23 cellular contexts compared by ENCODE assay signal in the genomic region with DNA sequence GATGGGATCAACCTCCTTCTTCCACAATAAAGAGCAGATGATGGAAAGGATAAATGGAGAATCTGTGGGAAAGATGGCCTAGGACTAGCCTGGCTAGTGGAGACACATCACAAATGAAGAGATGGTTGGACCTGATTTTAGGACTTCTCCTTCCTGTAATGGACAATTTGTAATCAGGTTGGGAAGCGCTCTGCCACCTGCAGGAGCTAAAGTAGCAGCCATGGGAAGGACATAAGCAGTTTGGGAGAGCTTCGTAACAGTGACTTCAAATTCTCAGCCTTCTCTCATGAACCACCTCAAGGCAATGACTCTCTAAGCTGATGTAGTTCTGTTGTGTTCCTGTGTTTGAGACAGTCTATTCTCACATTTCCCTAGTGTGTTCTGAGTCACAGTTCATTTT.
"Had no signal": no experiment of that assay in that cellular context is flagged by ENCODE, and none has a peak within 500 bp of the region (broad histone marks: within the 10 kb centered on the region; RNA-seq: fewer than 3 reads in every experiment).

No MANE protein-coding gene starts in this region.

- H3K4me1 Mint-ChIP-seq: stimulated activated effector memory CD8-positive, alpha-beta T cell treated with anti-CD3 and anti-CD28 coated beads, Interleukin-12 subunit alpha, Interleukin-12 subunit beta, amount 100 ng/mL, for 72 hours had no signal

- H3K27me3 ChIP-seq: esophagus muscularis mucosa, hepatocyte, neural progenitor cell, ovary, suprapubic skin, thyroid gland, uterus had no signal

- H3K4me1 ChIP-seq: esophagus muscularis mucosa, thyroid gland, uterus had no signal

- DNase-seq: cerebellar nuclear complex; effector CD4-positive, alpha-beta T cell; head of caudate nucleus; left colon; mammary epithelial cell; mucosa of descending colon; natural killer cell; nucleus accumbens; ovary; right cardiac atrium; stimulated activated CD4-positive, alpha-beta T cell treated with anti-CD3 and anti-CD28 coated beads, Interleukin-4, amount 100 ng/mL, for 1 hour; stimulated activated CD8-positive, alpha-beta memory T cell treated with anti-CD3 and anti-CD28 coated beads, Interleukin-4, amount 100 ng/mL, for 48 hours; stimulated activated naive CD8-positive, alpha-beta T cell treated with anti-CD3 and anti-CD28 coated beads, Interleukin-15, Interleukin-2, amounts not matched to agents 100 U/mL and 50 U/mL, for 24 hours; thyroid gland; uterus had no signal

- H3K27ac ChIP-seq: coronary artery, esophagus muscularis mucosa, hepatocyte, neural progenitor cell, ovary, suprapubic skin, thyroid gland, uterus had no signal

- ATAC-seq: mucosa of descending colon; natural killer cell; right cardiac atrium; stimulated activated effector memory CD8-positive, alpha-beta T cell treated with anti-CD3 and anti-CD28 coated beads, Interleukin-12 subunit alpha, Interleukin-12 subunit beta, amount 100 ng/mL, for 72 hours; stimulated activated naive CD8-positive, alpha-beta T cell treated with anti-CD3 and anti-CD28 coated beads, Interleukin-15, Interleukin-2, amounts not matched to agents 100 U/mL and 50 U/mL, for 24 hours had no signal

- H3K9me3 ChIP-seq: mucosa of descending colon, ovary, thyroid gland, uterus had no signal

- H3K36me3 Mint-ChIP-seq: natural killer cell; neural progenitor cell; stimulated activated effector memory CD8-positive, alpha-beta T cell treated with anti-CD3 and anti-CD28 coated beads, Interleukin-12 subunit alpha, Interleukin-12 subunit beta, amount 100 ng/mL, for 72 hours; type B pancreatic cell had no signal

- H3K4me3 ChIP-seq: coronary artery, esophagus muscularis mucosa, hepatocyte, mucosa of descending colon, neural progenitor cell, ovary, smooth muscle cell, suprapubic skin, thyroid gland, uterus had no signal

- H3K4me3 Mint-ChIP-seq: natural killer cell; neural progenitor cell; stimulated activated effector memory CD8-positive, alpha-beta T cell treated with anti-CD3 and anti-CD28 coated beads, Interleukin-12 subunit alpha, Interleukin-12 subunit beta, amount 100 ng/mL, for 72 hours; type B pancreatic cell had no signal

- H3K9me3 Mint-ChIP-seq: natural killer cell, type B pancreatic cell had no signal

- H3K27ac Mint-ChIP-seq: natural killer cell; neural progenitor cell; stimulated activated effector memory CD8-positive, alpha-beta T cell treated with anti-CD3 and anti-CD28 coated beads, Interleukin-12 subunit alpha, Interleukin-12 subunit beta, amount 100 ng/mL, for 72 hours; type B pancreatic cell had no signal

- H3K36me3 ChIP-seq: esophagus muscularis mucosa, neural progenitor cell, ovary, suprapubic skin, thyroid gland, uterus had no signal
